Comparison of ENCODE assay signal across 19 cellular contexts in the genomic region with DNA sequence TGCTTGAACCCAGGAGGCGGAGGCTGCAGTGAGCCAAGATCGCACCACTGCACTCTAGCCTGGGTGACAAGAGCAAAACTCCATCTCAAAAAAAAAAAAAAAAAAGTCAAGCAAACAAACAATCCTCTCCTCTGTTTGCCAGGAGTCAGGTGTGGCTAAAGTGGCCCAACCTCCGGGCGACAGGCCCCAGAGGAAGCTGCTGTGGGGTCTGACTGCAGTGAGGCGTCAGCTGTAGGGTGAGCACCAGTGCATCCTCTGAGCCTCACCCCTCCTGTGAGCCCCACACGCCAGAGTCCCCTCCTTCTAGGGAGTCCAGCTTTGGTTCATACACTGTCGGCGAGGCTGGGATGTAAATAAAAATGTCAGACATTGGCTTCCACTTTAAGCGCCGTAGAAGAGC.
DNase-seq lines count a peak whose midpoint lies in the region; ATAC-seq and TF ChIP-seq lines count a peak whose summit lies in the region.
"Had no signal": no experiment of that assay in that cellular context is flagged by ENCODE, and none has a peak within 500 bp of the region (broad histone marks: within the 10 kb centered on the region; RNA-seq: fewer than 3 reads in every experiment).

No MANE protein-coding gene starts in this region.

- H3K18ac ChIP-seq in mesenchymal stem cell (ENCODE audit: low read depth in 1 of 2, low read length in 2 of 2) = no peak overlapping the region

- no peak for ATAC-seq in SK-N-SH treated with all-trans-retinoic acid at 6 μM for 48 hours
- ATAC-seq: GM12878 had no signal

- H4K8ac ChIP-seq in mesenchymal stem cell (ENCODE audit: low read length) = no peak overlapping the region

- no peaks in the 10 kb centered on the region for H3F3A ChIP-seq in SK-N-SH (replicated peaks; ENCODE audit: insufficient read depth)

- no peak overlapping the region for H3K4ac ChIP-seq in mesenchymal stem cell (ENCODE audit: low read depth in 1 of 2, low read length in 2 of 2)

- H3K9me2 ChIP-seq in SK-N-SH = no peaks in the 10 kb centered on the region

- H3K27me3 Mint-ChIP-seq in chondrocyte (ENCODE audit: low read depth) = no peaks in the 10 kb centered on the region

- TF ChIP-seq CTCF in SK-N-SH (IDR thresholded peaks at IDR 0.05) (no peak), chondrocyte (IDR thresholded peaks at IDR 0.05) (no peak), tibial artery (IDR thresholded peaks at IDR 0.05) (no peak)

- H3K27ac ChIP-seq in SK-N-SH (ENCODE audit: low read depth in 2 of 2, low read length in 1 of 2) (no peak overlapping the region), mesenchymal stem cell (ENCODE audit: low read length, poor library complexity, severe bottlenecking) (no peak overlapping the region), tibial artery (no peak overlapping the region)
- H3K27ac ChIP-seq: C4-2B, Peyer's patch had no signal

- H3K79me2 ChIP-seq in SK-N-SH (ENCODE audit: insufficient read depth) = no peaks in the 10 kb centered on the region

- H4K91ac ChIP-seq in mesenchymal stem cell (ENCODE audit: low read length) = no peak overlapping the region

- H3K14ac ChIP-seq in mesenchymal stem cell (ENCODE audit: low read length in 2 of 2) = no peak overlapping the region

- H3K27me3 ChIP-seq in SK-N-SH (ENCODE audit: insufficient read depth) (no peaks in the 10 kb centered on the region), mesenchymal stem cell (ENCODE audit: control insufficient read depth in 1 of 2, insufficient read depth in 1 of 2, low read length in 2 of 2) (no peaks in the 10 kb centered on the region), tibial artery (no peaks in the 10 kb centered on the region)
- H3K27me3 ChIP-seq: Peyer's patch had no signal

- no peak overlapping the region for H3K27ac Mint-ChIP-seq in chondrocyte (ENCODE audit: unreplicated experiment)

- H2BK15ac ChIP-seq in mesenchymal stem cell (ENCODE audit: low read depth, poor library complexity, severe bottlenecking) = no peak overlapping the region

- 75% methylated on average over 10 of the region's 10 CpGs for WGBS in SK-N-SH (ENCODE audit: low lambda C conversion rate)
- 93% methylated on average over 10 of the region's 10 CpGs for WGBS in mesenchymal stem cell

- no peaks in the 10 kb centered on the region for H3K9me3 ChIP-seq in SK-N-SH
- H3K9me3 ChIP-seq in mesenchymal stem cell (ENCODE audit: control insufficient read depth, low read length) = no peaks in the 10 kb centered on the region
- H3K9me3 ChIP-seq in tibial artery = no peaks in the 10 kb centered on the region
- H3K9me3 ChIP-seq: Caco-2, Peyer's patch had no signal

- no peak overlapping the region for H2AFZ ChIP-seq in SK-N-SH (ENCODE audit: low read depth)
- H2AFZ ChIP-seq in mesenchymal stem cell (ENCODE audit: low read depth, low read length) = no peak overlapping the region

- no peak overlapping the region for H2BK120ac ChIP-seq in mesenchymal stem cell (ENCODE audit: low read depth, low read length)

- H2AK5ac ChIP-seq in mesenchymal stem cell (ENCODE audit: low read length, severe bottlenecking) = peak overlapping the region; percentile 7

- CTCF ChIA-PET in SK-N-SH (lab: Yijun Ruan, JAX) = interaction anchor here (0.6 to 1.9 kb wide), 3 partner anchors 10 to 341 kb away, joined by 3 to 8 read pairs (median 5); no protein-coding TSS in a partner anchor

- POLR2A ChIA-PET in SK-N-SH (lab: Yijun Ruan, JAX) = no interaction called here

- H4K20me1 ChIP-seq in SK-N-SH (ENCODE audit: insufficient read depth) = no peaks in the 10 kb centered on the region

- H3K4me1 Mint-ChIP-seq in chondrocyte (ENCODE audit: low read depth) = peaks cover 36% of the 10 kb centered on the region

- no peak overlapping the region for H3K9ac ChIP-seq in SK-N-SH
- H3K9ac ChIP-seq in mesenchymal stem cell (ENCODE audit: low read length) = no peak overlapping the region

- intact Hi-C loops in tibial artery (cut with DNase I; ENCODE audit: low total_unique reads) = no loop called here

- no peak for TF ChIP-seq EP300 in SK-N-SH (IDR thresholded peaks at IDR 0.05; ENCODE audit: borderline replicate concordance in 1 of 2, low read depth in 1 of 2, low read length in 1 of 2)

- H3K36me3 Mint-ChIP-seq in chondrocyte (ENCODE audit: low read depth) = no peaks in the 10 kb centered on the region

- no peaks in the 10 kb centered on the region for H3K9me3 Mint-ChIP-seq in chondrocyte (ENCODE audit: low read depth)

- TF ChIP-seq RAD21 in SK-N-SH (IDR thresholded peaks at IDR 0.05; ENCODE audit: low read length) = no peak

- DNase-seq in SK-N-SH (peak; percentile 17), chondrocyte (ENCODE audit: low spot score) (peak; percentile 66), mesenchymal stem cell (no peak), tibial artery (peak; percentile 7 to 15), NCI-H1436 (lab: John Stamatoyannopoulos, UW) (no peak), SKM-1 treated with dmso at 0.1 percent for 144 hours (lab: John Stamatoyannopoulos, UW; ENCODE audit: unreplicated experiment) (no peak), HT-29 (ENCODE audit: low spot score) (no peak)
- DNase-seq: 8988T, Caco-2, KG1, NCI-H1105, NCI-H187, NCI-H2171 treated with DMSO at 0.1 percent for 48 hours, NCI-H82, SHP77 treated with DMSO at 0.1 percent for 48 hours had no signal

- H3K36me3 ChIP-seq in SK-N-SH (replicated peaks in 1 of 2; ENCODE audit: control insufficient read depth in 1 of 2, insufficient read depth in 2 of 2, low read length in 1 of 2) = no peaks in the 10 kb centered on the region
- no peaks in the 10 kb centered on the region for H3K36me3 ChIP-seq in mesenchymal stem cell (ENCODE audit: control insufficient read depth in 1 of 2, insufficient read depth in 2 of 2, low read depth in 1 of 2, low read length in 2 of 2)
- no peaks in the 10 kb centered on the region for H3K36me3 ChIP-seq in tibial artery
- H3K36me3 ChIP-seq: Peyer's patch had no signal

- H3K23ac ChIP-seq in mesenchymal stem cell (ENCODE audit: low read length in 2 of 2) = no peak overlapping the region

- H3K4me1 ChIP-seq in SK-N-SH (ENCODE audit: control insufficient read depth in 1 of 2, insufficient read depth in 2 of 2, low read depth in 1 of 2, low read length in 1 of 2) (peaks cover 0 to 10% of the 10 kb centered on the region in 2 experiments; a peak in 2 of 4 replicates), mesenchymal stem cell (ENCODE audit: control insufficient read depth, insufficient read depth, low read depth, low read length) (peaks cover 20% of the 10 kb centered on the region), tibial artery (peaks cover 0 to 3% (median 1%) of the 10 kb centered on the region in 4 donors)
- H3K4me1 ChIP-seq: Peyer's patch had no signal

- no peak overlapping the region for H2BK12ac ChIP-seq in mesenchymal stem cell (ENCODE audit: low read length in 2 of 2)

- H2BK5ac ChIP-seq in mesenchymal stem cell (ENCODE audit: low read depth, low read length, poor library complexity, severe bottlenecking) = no peak overlapping the region

- H3K4me3 Mint-ChIP-seq in chondrocyte (ENCODE audit: unreplicated experiment) = no peak overlapping the region

- H3K4me2 ChIP-seq in SK-N-SH (no peak overlapping the region), mesenchymal stem cell (ENCODE audit: low read length, poor library complexity, severe bottlenecking) (no peak overlapping the region)

- no peaks in the 10 kb centered on the region for H3K79me1 ChIP-seq in mesenchymal stem cell (replicated peaks; ENCODE audit: low read length, poor library complexity, severe bottlenecking)

- no peak overlapping the region for H3K4me3 ChIP-seq in SK-N-SH (ENCODE audit: low read depth in 2 of 2, low read length in 1 of 2)
- H3K4me3 ChIP-seq in mesenchymal stem cell (ENCODE audit: insufficient read depth in 1 of 2, low read depth in 1 of 2, low read length in 2 of 2) = no peak overlapping the region
- H3K4me3 ChIP-seq in tibial artery = no peak overlapping the region
- H3K4me3 ChIP-seq: GM12878, Peyer's patch had no signal

TF ChIP-seq in SK-N-SH, 30 proteins besides CTCF, POLR2A, EP300 and RAD21:
- no peak for TF ChIP-seq CHD2 (IDR thresholded peaks at IDR 0.05; ENCODE audit: low read length, partially characterized antibody)
- TF ChIP-seq NFIC (IDR thresholded peaks at IDR 0.05; ENCODE audit: borderline replicate concordance) = no peak

TF ChIP-seq in SK-N-SH treated with all-trans-retinoic acid at 6 μM for 48 hours, 23 proteins besides CTCF, POLR2A, EP300 and RAD21 (continues in another document):
- TF ChIP-seq ARNTL (CRISPR knock-in tag; IDR thresholded peaks at IDR 0.05; ENCODE audit: borderline replicate concordance, low read depth) (no peak), CREB5 (CRISPR knock-in tag; IDR thresholded peaks at IDR 0.05; ENCODE audit: low read depth) (no peak), ZNF565 (CRISPR knock-in tag; conservative IDR thresholded peaks at IDR 0.05; ENCODE audit: low read depth) (no peak)

Comparison
In these comparisons a context has a peak if more than half of its experiments do, and no peak if none do; other contexts are left out.
1. DNase-seq: peak in SK-N-SH (single experiment), chondrocyte (single experiment) and tibial artery (2 of 2); none in mesenchymal stem cell (single experiment), NCI-H1436 (single experiment), SKM-1 treated with dmso at 0.1 percent for 144 hours (single experiment) and HT-29 (single experiment).